Comparison of ENCODE assay signal across 8 cellular contexts in genomic region chr3:45972534-45973402, GRCh38. TPM values are rescaled to one million over a fixed set of nuclear protein-coding genes. Genes with fewer than 3 reads are reported as not detected.
DNase-seq lines count a peak whose midpoint lies in the region; ATAC-seq and TF ChIP-seq lines count a peak whose summit lies in the region.

No MANE protein-coding gene starts in this region.

- peak overlapping the region; percentile 73 for H3K27ac Mint-ChIP-seq in activated T-helper 17 cell treated with anti-CD3 and anti-CD28 coated beads, Interleukin-2, amount 50 U/mL, for 72 hours
- no peak overlapping the region for H3K27ac Mint-ChIP-seq in progenitor cell of endocrine pancreas

- peak overlapping the region; percentile 62 for H3K4me3 Mint-ChIP-seq in activated T-helper 17 cell treated with anti-CD3 and anti-CD28 coated beads, Interleukin-2, amount 50 U/mL, for 72 hours
- H3K4me3 Mint-ChIP-seq in progenitor cell of endocrine pancreas (ENCODE audit: low read depth), result no peak overlapping the region

- H3K4me1 Mint-ChIP-seq in activated T-helper 17 cell treated with anti-CD3 and anti-CD28 coated beads, Interleukin-2, amount 50 U/mL, for 72 hours, result peaks cover 36% of the 10 kb centered on the region
- H3K4me1 Mint-ChIP-seq in progenitor cell of endocrine pancreas (ENCODE audit: low read depth), result no peaks in the 10 kb centered on the region

- TF ChIP-seq CTCF in lower lobe of right lung (IDR thresholded peaks at IDR 0.05) (no peak), progenitor cell of endocrine pancreas (IDR thresholded peaks at IDR 0.05; ENCODE audit: unreplicated experiment) (no peak)

- H3K27me3 Mint-ChIP-seq in activated T-helper 17 cell treated with anti-CD3 and anti-CD28 coated beads, Interleukin-2, amount 50 U/mL, for 72 hours, result no peaks in the 10 kb centered on the region
- H3K27me3 Mint-ChIP-seq in progenitor cell of endocrine pancreas, result no peaks in the 10 kb centered on the region

- H3K36me3 ChIP-seq in lower lobe of right lung, result peaks cover 96% of the 10 kb centered on the region

- peak overlapping the region; percentile 42 for H3K27ac ChIP-seq in lower lobe of right lung

- DNase-seq in AG20443 (ENCODE audit: low spot score), result peak; percentile 77
- peak; percentile 88 for DNase-seq in HCEC 1CT
- no peak for DNase-seq in lower lobe of right lung
- DNase-seq in activated effector memory CD4-positive, alpha-beta T cell treated with anti-CD3 and anti-CD28 coated beads, Interleukin-2, amount 50 U/mL, for 16 hours, result no peak
- no peak for DNase-seq in progenitor cell of endocrine pancreas (ENCODE audit: low spot score, unreplicated experiment)

- peaks cover 99% of the 10 kb centered on the region for H3K36me3 Mint-ChIP-seq in activated T-helper 17 cell treated with anti-CD3 and anti-CD28 coated beads, Interleukin-2, amount 50 U/mL, for 72 hours (ENCODE audit: low read depth)
- H3K36me3 Mint-ChIP-seq in progenitor cell of endocrine pancreas (ENCODE audit: insufficient read depth), result peaks cover 20% of the 10 kb centered on the region

- no peak overlapping the region for H3K4me3 ChIP-seq in lower lobe of right lung

- no peaks in the 10 kb centered on the region for H3K9me3 Mint-ChIP-seq in activated T-helper 17 cell treated with anti-CD3 and anti-CD28 coated beads, Interleukin-2, amount 50 U/mL, for 72 hours
- no peaks in the 10 kb centered on the region for H3K9me3 Mint-ChIP-seq in progenitor cell of endocrine pancreas (ENCODE audit: low read depth)

- H3K9me3 ChIP-seq in lower lobe of right lung, result no peaks in the 10 kb centered on the region

- peaks cover 26% of the 10 kb centered on the region for H3K4me1 ChIP-seq in lower lobe of right lung

- intact Hi-C loops in lower lobe of right lung (cut with DNase I), result no loop called here

- peak; percentile 61 for ATAC-seq in activated T-helper 17 cell treated with anti-CD3 and anti-CD28 coated beads, Interleukin-2, amount 50 U/mL, for 72 hours (replicated peaks)
- ATAC-seq in lower lobe of right lung (peak; percentile 85 to 87), HG02588 (IDR thresholded peaks at IDR 0.05; ENCODE audit: unreplicated experiment) (no peak), HG03439 (IDR thresholded peaks at IDR 0.05; ENCODE audit: unreplicated experiment) (no peak)

- no peaks in the 10 kb centered on the region for H3K27me3 ChIP-seq in lower lobe of right lung (ENCODE audit: low read depth)

RNA-seq across cellular contexts. Expression of gene FYCO1, which starts 22.9 kb away (rescaled TPM):
- total RNA-seq in activated T-helper 17 cell treated with anti-CD3 and anti-CD28 coated beads, Interleukin-2, amount 50 U/mL, for 72 hours, result 10 to 100 TPM; 15.5 to 26.2 TPM
- total RNA-seq in lower lobe of right lung (40.9 TPM), progenitor cell of endocrine pancreas (17.0 and 18.0 TPM in 2 replicates)

RNA-seq across cellular contexts. Expression of gene CXCR6, which starts 29.5 kb away (rescaled TPM):
- 10 to 100 TPM; 13.7 to 25.4 TPM for total RNA-seq in activated T-helper 17 cell treated with anti-CD3 and anti-CD28 coated beads, Interleukin-2, amount 50 U/mL, for 72 hours
- total RNA-seq in lower lobe of right lung (4.3 TPM), progenitor cell of endocrine pancreas (not detected in 2 replicates)

RNA-seq across cellular contexts. Expression of gene XCR1, which starts 54.5 kb away (rescaled TPM):
- under 1 TPM; 0.04 to 0.05 TPM for total RNA-seq in activated T-helper 17 cell treated with anti-CD3 and anti-CD28 coated beads, Interleukin-2, amount 50 U/mL, for 72 hours
- total RNA-seq in lower lobe of right lung (0.32 TPM), progenitor cell of endocrine pancreas (not detected in 2 replicates)

Comparison
In these comparisons a context has a peak if more than half of its experiments do, and no peak if none do; other contexts are left out.
1. DNase-seq: peak in AG20443 (single experiment) and HCEC 1CT (single experiment); none in lower lobe of right lung (single experiment), activated effector memory CD4-positive, alpha-beta T cell treated with anti-CD3 and anti-CD28 coated beads, Interleukin-2, amount 50 U/mL, for 16 hours (single experiment) and progenitor cell of endocrine pancreas (single experiment).
2. ATAC-seq: peak in activated T-helper 17 cell treated with anti-CD3 and anti-CD28 coated beads, Interleukin-2, amount 50 U/mL, for 72 hours (single experiment) and lower lobe of right lung (2 of 2); none in HG02588 (single experiment) and HG03439 (single experiment).